13 cellular contexts compared by ENCODE assay signal in genomic region chr5:152572812-152573211, GRCh38.
"Had no signal": no experiment of that assay in that cellular context is flagged by ENCODE, and none has a peak within 500 bp of the region (broad histone marks: within the 10 kb centered on the region; RNA-seq: fewer than 3 reads in every experiment).

No MANE protein-coding gene starts in this region.

- H3K36me3 ChIP-seq: colonic mucosa, esophagus muscularis mucosa, esophagus squamous epithelium, gastrocnemius medialis, gastroesophageal sphincter, heart left ventricle, heart right ventricle had no signal

- H3K27ac ChIP-seq: colonic mucosa, coronary artery, dorsolateral prefrontal cortex, epithelial cell of prostate, esophagus muscularis mucosa, esophagus squamous epithelium, foreskin keratinocyte, gastrocnemius medialis, gastroesophageal sphincter, heart left ventricle, heart right ventricle had no signal

- H3K9me3 ChIP-seq: colonic mucosa, esophagus muscularis mucosa, esophagus squamous epithelium, gastrocnemius medialis, gastroesophageal sphincter, heart left ventricle, heart right ventricle had no signal

- H3K4me1 ChIP-seq: colonic mucosa, esophagus squamous epithelium, foreskin keratinocyte, gastrocnemius medialis, gastroesophageal sphincter had no signal

- ATAC-seq: effector memory CD8-positive, alpha-beta T cell; esophagus mucosa; foreskin keratinocyte; gastrocnemius medialis; gastroesophageal sphincter; heart left ventricle; heart right ventricle had no signal

- H3K4me3 ChIP-seq: colonic mucosa, coronary artery, dorsolateral prefrontal cortex, esophagus muscularis mucosa, esophagus squamous epithelium, gastrocnemius medialis, gastroesophageal sphincter, heart left ventricle, heart right ventricle had no signal
